ENCODE assay signal across 25 cellular contexts in genomic region chr14:81143793-81144192, GRCh38.
"Had no signal": no experiment of that assay in that cellular context is flagged by ENCODE, and none has a peak within 500 bp of the region (broad histone marks: within the 10 kb centered on the region; RNA-seq: fewer than 3 reads in every experiment).

No MANE protein-coding gene starts in this region.

- FAIRE-seq: islet of Langerhans, kidney had no signal

- DNase-seq: hypothalamus; immature natural killer cell; kidney; left colon; left lung; lower lobe of right lung; mammary epithelial cell; mesenchymal stem cell; naive B cell; natural killer cell; nephron progenitor cell; ovary; spleen; stimulated activated CD4-positive, alpha-beta T cell treated with anti-CD3 and anti-CD28 coated beads, Interleukin-4, amount 100 ng/mL, for 24 hours; stimulated activated naive CD4-positive, alpha-beta T cell; uterus had no signal

- ATAC-seq: left colon; left lung; lower lobe of right lung; natural killer cell; sciatic nerve; stimulated activated effector memory CD8-positive, alpha-beta T cell treated with anti-CD3 and anti-CD28 coated beads, Interleukin-12 subunit alpha, Interleukin-12 subunit beta, amount 100 ng/mL, for 72 hours had no signal

- H3K9ac ChIP-seq: neural progenitor cell had no signal

- H3K4me2 ChIP-seq: neural progenitor cell had no signal

- H3K9me3 ChIP-seq: left lung, lower lobe of right lung, ovary, right atrium auricular region, spleen, suprapubic skin, thoracic aorta, tibial nerve, uterus had no signal

- H3K4me1 ChIP-seq: neural progenitor cell, right atrium auricular region, suprapubic skin, tibial nerve, uterus had no signal

- H3K27ac ChIP-seq: left lung, lower lobe of right lung, neural progenitor cell, ovary, right atrium auricular region, spleen, suprapubic skin, thoracic aorta, tibial nerve had no signal

- H2AFZ ChIP-seq: neural progenitor cell had no signal

- H3K36me3 ChIP-seq: left lung, lower lobe of right lung, neural progenitor cell, ovary, right atrium auricular region, spleen, suprapubic skin, thoracic aorta, tibial nerve, uterus had no signal

- H3K27me3 ChIP-seq: left lung, neural progenitor cell, ovary, right atrium auricular region, spleen, suprapubic skin, tibial nerve, uterus had no signal

- H3K4me3 ChIP-seq: left lung, lower lobe of right lung, neural progenitor cell, ovary, right atrium auricular region, skin epidermis, spleen, suprapubic skin, thoracic aorta, tibial nerve, uterus had no signal
